20 cellular contexts compared by ENCODE assay signal in genomic region chr7:116223598-116223997, GRCh38. TPM values are rescaled to one million over a fixed set of nuclear protein-coding genes. Genes with fewer than 3 reads are reported as not detected.
A peak's percentile ranks its signal among the peaks of the same experiment; 100 is the strongest.
DNase-seq lines count a peak whose midpoint lies in the region; ATAC-seq and TF ChIP-seq lines count a peak whose summit lies in the region.
"Had no signal": no experiment of that assay in that cellular context is flagged by ENCODE, and none has a peak within 500 bp of the region (broad histone marks: within the 10 kb centered on the region; RNA-seq: fewer than 3 reads in every experiment).

No MANE protein-coding gene starts in this region.

- H3K9me3 ChIP-seq in Loucy (ENCODE audit: insufficient read depth, low read depth, low read length), result no peaks in the 10 kb centered on the region
- H3K9me3 ChIP-seq: body of pancreas, heart left ventricle, thoracic aorta had no signal

- no peaks in the 10 kb centered on the region for H3K9me2 ChIP-seq in Loucy (replicated peaks; ENCODE audit: low read depth, low read length)

- H3K4me1 ChIP-seq in Loucy (ENCODE audit: insufficient read depth, low read length, poor library complexity, severe bottlenecking), result no peaks in the 10 kb centered on the region

- H2AFZ ChIP-seq in Loucy (ENCODE audit: low read length), result peak overlapping the region; percentile 25; the same call in 1 of the 2 replicates

- peaks cover 4% of the 10 kb centered on the region for H3K36me3 Mint-ChIP-seq in activated CD4-positive, alpha-beta T cell treated with anti-CD3 and anti-CD28 coated beads, Interleukin-2, amount 10 ng/mL, durations not matched to agents 24 days and 14 days (ENCODE audit: low read depth)
- H3K36me3 Mint-ChIP-seq in dendritic cell treated with granulocyte-macrophage colony-stimulating factor and Interleukin-4, amounts not matched to agents 40 ng/mL and 50 ng/mL, for 4 days (ENCODE audit: low read depth), result peaks cover 6% of the 10 kb centered on the region
- no peaks in the 10 kb centered on the region for H3K36me3 Mint-ChIP-seq in stimulated activated naive B cell treated with anti-CD40 and anti-IgM and Interleukin-4, amounts not matched to agents 10 μg/mL and 1 μg/mL and 100 μg/mL, for 72 hours

- no peaks in the 10 kb centered on the region for H3K79me2 ChIP-seq in Loucy (ENCODE audit: insufficient read depth, low read length)

- no peaks in the 10 kb centered on the region for H3K9me3 Mint-ChIP-seq in activated CD4-positive, alpha-beta T cell treated with anti-CD3 and anti-CD28 coated beads, Interleukin-2, amount 10 ng/mL, durations not matched to agents 24 days and 14 days
- H3K9me3 Mint-ChIP-seq in dendritic cell treated with granulocyte-macrophage colony-stimulating factor and Interleukin-4, amounts not matched to agents 40 ng/mL and 50 ng/mL, for 4 days, result no peaks in the 10 kb centered on the region
- no peaks in the 10 kb centered on the region for H3K9me3 Mint-ChIP-seq in stimulated activated naive B cell treated with anti-CD40 and anti-IgM and Interleukin-4, amounts not matched to agents 10 μg/mL and 1 μg/mL and 100 μg/mL, for 72 hours

- intact Hi-C loops in activated CD4-positive, alpha-beta T cell treated with anti-CD3 and anti-CD28 coated beads, Interleukin-2, amount 10 ng/mL, durations not matched to agents 24 days and 14 days (cut with micrococcal nuclease), result no loop called here
- intact Hi-C loops in dendritic cell treated with granulocyte-macrophage colony-stimulating factor and Interleukin-4, amounts not matched to agents 40 ng/mL and 50 ng/mL, for 4 days (cut with micrococcal nuclease), result no loop called here

- H3K4me3 ChIP-seq in Loucy (ENCODE audit: low read length, poor library complexity, severe bottlenecking), result no peak overlapping the region
- H3K4me3 ChIP-seq: body of pancreas, dorsolateral prefrontal cortex, heart left ventricle had no signal

- DNase-seq in activated CD4-positive, alpha-beta T cell treated with anti-CD3 and anti-CD28 coated beads, Interleukin-2, amount 10 ng/mL, durations not matched to agents 24 days and 14 days, result no peak
- no peak for DNase-seq in activated CD4-positive, alpha-beta T cell treated with anti-CD3 and anti-CD28 coated beads for 1 hour
- DNase-seq in stimulated activated naive B cell treated with anti-CD40 and anti-IgM and Interleukin-4, amounts not matched to agents 10 μg/mL and 1 μg/mL and 100 μg/mL, for 72 hours, result no peak
- DNase-seq in GM19238 (ENCODE audit: insufficient read length, low spot score), result no peak
- DNase-seq: 8988T, activated gamma-delta T cell, body of pancreas, dorsolateral prefrontal cortex, EL, heart left ventricle, mesenchymal stem cell, NCI-H2171, NCI-H82, right cardiac atrium had no signal

- H3K36me3 ChIP-seq in Loucy (ENCODE audit: insufficient read depth, low read length), result no peaks in the 10 kb centered on the region
- H3K36me3 ChIP-seq: heart left ventricle, thoracic aorta had no signal

- peaks cover 42% of the 10 kb centered on the region for H3K4me1 Mint-ChIP-seq in activated CD4-positive, alpha-beta T cell treated with anti-CD3 and anti-CD28 coated beads, Interleukin-2, amount 10 ng/mL, durations not matched to agents 24 days and 14 days
- H3K4me1 Mint-ChIP-seq in dendritic cell treated with granulocyte-macrophage colony-stimulating factor and Interleukin-4, amounts not matched to agents 40 ng/mL and 50 ng/mL, for 4 days (ENCODE audit: low read depth), result peaks cover 40% of the 10 kb centered on the region
- peaks cover 35 to 64% of the 10 kb centered on the region in 2 donors for H3K4me1 Mint-ChIP-seq in stimulated activated naive B cell treated with anti-CD40 and anti-IgM and Interleukin-4, amounts not matched to agents 10 μg/mL and 1 μg/mL and 100 μg/mL, for 72 hours

- no peak overlapping the region for H3K27ac Mint-ChIP-seq in activated CD4-positive, alpha-beta T cell treated with anti-CD3 and anti-CD28 coated beads, Interleukin-2, amount 10 ng/mL, durations not matched to agents 24 days and 14 days
- peak overlapping the region; percentile 60 for H3K27ac Mint-ChIP-seq in dendritic cell treated with granulocyte-macrophage colony-stimulating factor and Interleukin-4, amounts not matched to agents 40 ng/mL and 50 ng/mL, for 4 days
- H3K27ac Mint-ChIP-seq in stimulated activated naive B cell treated with anti-CD40 and anti-IgM and Interleukin-4, amounts not matched to agents 10 μg/mL and 1 μg/mL and 100 μg/mL, for 72 hours, result peak overlapping the region; percentile 38

- peak; percentile 12 to 21 for ATAC-seq in stimulated activated naive B cell treated with anti-CD40 and anti-IgM and Interleukin-4, amounts not matched to agents 10 μg/mL and 1 μg/mL and 100 μg/mL, for 72 hours (replicated peaks)
- ATAC-seq in SK-N-SH treated with all-trans-retinoic acid at 6 μM for 48 hours (no peak), GM19023 (IDR thresholded peaks at IDR 0.05; ENCODE audit: unreplicated experiment) (no peak)
- ATAC-seq: body of pancreas, heart left ventricle, right cardiac atrium had no signal

- no peak for TF ChIP-seq CTCF in Loucy (conservative IDR thresholded peaks at IDR 0.05; ENCODE audit: low read length)

- no peaks in the 10 kb centered on the region for H3K27me3 Mint-ChIP-seq in activated CD4-positive, alpha-beta T cell treated with anti-CD3 and anti-CD28 coated beads, Interleukin-2, amount 10 ng/mL, durations not matched to agents 24 days and 14 days
- H3K27me3 Mint-ChIP-seq in dendritic cell treated with granulocyte-macrophage colony-stimulating factor and Interleukin-4, amounts not matched to agents 40 ng/mL and 50 ng/mL, for 4 days, result no peaks in the 10 kb centered on the region
- no peaks in the 10 kb centered on the region for H3K27me3 Mint-ChIP-seq in stimulated activated naive B cell treated with anti-CD40 and anti-IgM and Interleukin-4, amounts not matched to agents 10 μg/mL and 1 μg/mL and 100 μg/mL, for 72 hours

- H3F3A ChIP-seq in Loucy (ENCODE audit: low read depth), result no peaks in the 10 kb centered on the region

- no peaks in the 10 kb centered on the region for H4K20me1 ChIP-seq in Loucy (ENCODE audit: insufficient read depth, low read length, poor library complexity, severe bottlenecking)

- H3K27me3 ChIP-seq in Loucy (ENCODE audit: insufficient read depth, low read length, poor library complexity, severe bottlenecking), result no peaks in the 10 kb centered on the region
- H3K27me3 ChIP-seq: body of pancreas, heart left ventricle had no signal

- H3K9ac ChIP-seq in Loucy (ENCODE audit: low read depth, low read length, poor library complexity, severe bottlenecking), result no peak overlapping the region
- H3K9ac ChIP-seq: KMS-11 had no signal

- no peak overlapping the region for H3K4me2 ChIP-seq in Loucy (ENCODE audit: low read depth, low read length, poor library complexity, severe bottlenecking)
- H3K4me2 ChIP-seq: KMS-11 had no signal

- peak overlapping the region; percentile 65 for H3K4me3 Mint-ChIP-seq in activated CD4-positive, alpha-beta T cell treated with anti-CD3 and anti-CD28 coated beads, Interleukin-2, amount 10 ng/mL, durations not matched to agents 24 days and 14 days
- no peak overlapping the region for H3K4me3 Mint-ChIP-seq in dendritic cell treated with granulocyte-macrophage colony-stimulating factor and Interleukin-4, amounts not matched to agents 40 ng/mL and 50 ng/mL, for 4 days
- peak overlapping the region in 1 of 2 donors; percentile 25 for H3K4me3 Mint-ChIP-seq in stimulated activated naive B cell treated with anti-CD40 and anti-IgM and Interleukin-4, amounts not matched to agents 10 μg/mL and 1 μg/mL and 100 μg/mL, for 72 hours

TF ChIP-seq in SK-N-SH treated with all-trans-retinoic acid at 6 μM for 48 hours, 23 proteins besides CTCF, POLR2A, EP300 and RAD21:
- TF ChIP-seq, protein P1, sequence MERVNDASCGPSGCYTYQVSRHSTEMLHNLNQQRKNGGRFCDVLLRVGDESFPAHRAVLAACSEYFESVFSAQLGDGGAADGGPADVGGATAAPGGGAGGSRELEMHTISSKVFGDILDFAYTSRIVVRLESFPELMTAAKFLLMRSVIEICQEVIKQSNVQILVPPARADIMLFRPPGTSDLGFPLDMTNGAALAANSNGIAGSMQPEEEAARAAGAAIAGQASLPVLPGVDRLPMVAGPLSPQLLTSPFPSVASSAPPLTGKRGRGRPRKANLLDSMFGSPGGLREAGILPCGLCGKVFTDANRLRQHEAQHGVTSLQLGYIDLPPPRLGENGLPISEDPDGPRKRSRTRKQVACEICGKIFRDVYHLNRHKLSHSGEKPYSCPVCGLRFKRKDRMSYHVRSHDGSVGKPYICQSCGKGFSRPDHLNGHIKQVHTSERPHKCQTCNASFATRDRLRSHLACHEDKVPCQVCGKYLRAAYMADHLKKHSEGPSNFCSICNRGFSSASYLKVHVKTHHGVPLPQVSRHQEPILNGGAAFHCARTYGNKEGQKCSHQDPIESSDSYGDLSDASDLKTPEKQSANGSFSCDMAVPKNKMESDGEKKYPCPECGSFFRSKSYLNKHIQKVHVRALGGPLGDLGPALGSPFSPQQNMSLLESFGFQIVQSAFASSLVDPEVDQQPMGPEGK (CRISPR knock-in tag; IDR thresholded peaks at IDR 0.05; ENCODE audit: borderline replicate concordance), result no peak

RNA-seq across cellular contexts. Expression of gene TES, which starts 13.3 kb away (rescaled TPM):
- total RNA-seq in activated CD4-positive, alpha-beta T cell treated with anti-CD3 and anti-CD28 coated beads, Interleukin-2, amount 10 ng/mL, durations not matched to agents 24 days and 14 days, result 41.2 and 47.1 TPM in 2 replicates

Comparison
In these comparisons a context has a peak if more than half of its experiments do, and no peak if none do; other contexts are left out.
1. ATAC-seq: peak in stimulated activated naive B cell treated with anti-CD40 and anti-IgM and Interleukin-4, amounts not matched to agents 10 μg/mL and 1 μg/mL and 100 μg/mL, for 72 hours (2 of 2); none in SK-N-SH treated with all-trans-retinoic acid at 6 μM for 48 hours (single experiment) and GM19023 (single experiment).